In genomic region chr12:108563135-108563803, GRCh38 we compare ENCODE assay signal across 8 cellular contexts. TPM values are rescaled to one million over a fixed set of nuclear protein-coding genes. Genes with fewer than 3 reads are reported as not detected.
DNase-seq lines count a peak whose midpoint lies in the region; ATAC-seq and TF ChIP-seq lines count a peak whose summit lies in the region.

No MANE protein-coding gene starts in this region.

- DNase-seq in Calu3 (peak; percentile 91), LoVo (ENCODE audit: low spot score) (peak; percentile 93), RWPE2 (ENCODE audit: low spot score) (peak; percentile 85), fibroblast of villous mesenchyme (ENCODE audit: low read depth) (peak; percentile 92), neural progenitor cell (ENCODE audit: low spot score) (peak; percentile 85), stomach (peak; percentile 81)
- DNase-seq in activated effector memory CD4-positive, alpha-beta T cell treated with Interleukin-2 at 50 U/mL for 16 hours: peak; percentile 80

- H3K36me3 ChIP-seq in RWPE2 (ENCODE audit: low read depth) (peaks cover 51% of the 10 kb centered on the region), neural progenitor cell (peaks cover 6% of the 10 kb centered on the region), stomach (peaks cover 23 to 43% (median 42%) of the 10 kb centered on the region in 4 donors)

- CTCF ChIA-PET in Calu3 (lab: Charles Lee): interaction anchor here (1.3 kb wide), 1 partner anchor 55 kb away, joined by 7 read pairs; no protein-coding TSS in a partner anchor

- WGBS in stomach, 5 donors: 0 to 2% (median 1%) methylated on average over 14 of the region's 14 CpGs

- H3K9me3 ChIP-seq in RWPE2 (ENCODE audit: severe bottlenecking) (no peaks in the 10 kb centered on the region), neural progenitor cell (ENCODE audit: low read depth) (no peaks in the 10 kb centered on the region), stomach (no peaks in the 10 kb centered on the region)

- H3K9ac ChIP-seq in neural progenitor cell: peak overlapping the region; percentile 76

- TF ChIP-seq POLR2A in stomach (IDR thresholded peaks at IDR 0.05): no peak

- H3K9me3 Mint-ChIP-seq in Calu3 (ENCODE audit: low read depth, unreplicated experiment) (no peaks in the 10 kb centered on the region), neural progenitor cell (no peaks in the 10 kb centered on the region)

- H3K79me2 ChIP-seq in neural progenitor cell (ENCODE audit: low read depth): peaks cover 49% of the 10 kb centered on the region

- H3K4me2 ChIP-seq in neural progenitor cell: peak overlapping the region; percentile 89

- H3F3A ChIP-seq in neural progenitor cell (ENCODE audit: low read depth): peaks cover 9% of the 10 kb centered on the region

- TF ChIP-seq EP300 in stomach (IDR thresholded peaks at IDR 0.05): no peak

- H3K4me1 Mint-ChIP-seq in Calu3 (ENCODE audit: low read depth, unreplicated experiment) (peaks cover 14% of the 10 kb centered on the region), neural progenitor cell (peaks cover 28% of the 10 kb centered on the region)

- ATAC-seq in GM21723 (IDR thresholded peaks at IDR 0.05; ENCODE audit: unreplicated experiment): peak; percentile 44
- ATAC-seq in RWPE2 (ENCODE audit: low read depth): peak; percentile 64

- H3K4me3 Mint-ChIP-seq in Calu3 (ENCODE audit: low read depth, unreplicated experiment) (peak overlapping the region; percentile 92), neural progenitor cell (peak overlapping the region; percentile 100)

- peak overlapping the region; percentile 78 for H3K4me3 ChIP-seq in RWPE2 (ENCODE audit: severe bottlenecking)
- peak overlapping the region; percentile 82 for H3K4me3 ChIP-seq in fibroblast of villous mesenchyme (ENCODE audit: low read depth, low read length)
- peak overlapping the region; percentile 67 for H3K4me3 ChIP-seq in neural progenitor cell
- peak overlapping the region; percentile 88 to 99 (median 97) for H3K4me3 ChIP-seq in stomach

- H4K20me1 ChIP-seq in neural progenitor cell (ENCODE audit: low read depth): peaks cover 22% of the 10 kb centered on the region

- H3K27ac Mint-ChIP-seq in Calu3 (ENCODE audit: unreplicated experiment) (peak overlapping the region; percentile 75), neural progenitor cell (no peak overlapping the region)

- intact Hi-C loops in Calu3 (cut with micrococcal nuclease; ENCODE audit: unreplicated experiment): loop anchor here (1.0 to 10.0 kb wide), 6 partner anchors 55 to 529 kb away; partner anchors contain the start of gene ALKBH2
- intact Hi-C loops in stomach (cut with DNase I; ENCODE audit: low total_unique reads): loop anchor here (10.0 kb wide), 1 partner anchor 242 kb away; no protein-coding TSS in a partner anchor

- TF ChIP-seq CTCF in Calu3 (IDR thresholded peaks at IDR 0.05; ENCODE audit: unreplicated experiment) (peak; percentile 53), RWPE2 (IDR thresholded peaks at IDR 0.05; ENCODE audit: poor library complexity, severe bottlenecking) (peak; percentile 93), fibroblast of villous mesenchyme (IDR thresholded peaks at IDR 0.05; ENCODE audit: insufficient read depth, low read depth, low read length) (peak; percentile 91), neural progenitor cell (IDR thresholded peaks at IDR 0.05) (peak; percentile 82), stomach (IDR thresholded peaks at IDR 0.05) (peak in 5 of 7 experiments; percentile 62 to 89 (median 77))

- H3K4me1 ChIP-seq in RWPE2 (ENCODE audit: insufficient read depth, poor library complexity, severe bottlenecking) (peaks cover 6% of the 10 kb centered on the region), neural progenitor cell (peaks cover 6% of the 10 kb centered on the region), stomach (peaks cover 34 to 82% (median 64%) of the 10 kb centered on the region in 4 donors)

- H3K36me3 Mint-ChIP-seq in Calu3 (ENCODE audit: insufficient read depth, unreplicated experiment) (peaks cover 83% of the 10 kb centered on the region), neural progenitor cell (peaks cover 10% of the 10 kb centered on the region)

- H3K27me3 Mint-ChIP-seq in Calu3 (ENCODE audit: unreplicated experiment) (no peaks in the 10 kb centered on the region), neural progenitor cell (ENCODE audit: insufficient read depth, low read depth) (peaks cover 7% of the 10 kb centered on the region)

- H3K27ac ChIP-seq in RWPE2 (ENCODE audit: poor library complexity, severe bottlenecking) (peak overlapping the region; percentile 76), neural progenitor cell (peak overlapping the region; percentile 50), stomach (peak overlapping the region; percentile 87 to 96 (median 89))

- peak overlapping the region; percentile 77 for H2AFZ ChIP-seq in neural progenitor cell (replicated peaks)

- BruUV-seq in Calu3 (replicated peaks; lab: Mats Ljungman, UMichigan): TSS peak; percentile 54

- no peaks in the 10 kb centered on the region for H3K27me3 ChIP-seq in RWPE2 (ENCODE audit: insufficient read depth, poor library complexity, severe bottlenecking)
- H3K27me3 ChIP-seq in neural progenitor cell: no peaks in the 10 kb centered on the region
- H3K27me3 ChIP-seq in stomach: no peaks in the 10 kb centered on the region

RNA-seq across cellular contexts. Expression of gene ISCU, which starts 0.9 kb away (rescaled TPM):
- total RNA-seq in Calu3 (2022) (71.6 and 85.8 TPM in 2 replicates), fibroblast of villous mesenchyme (105 TPM in 2 replicates), neural progenitor cell (ENCODE audit: low replicate concordance) (78.9 TPM in 2 replicates), stomach (100 to 1,000 TPM in 3 of 5 donors, 10 to 100 TPM in 2; 83.3 to 251 (median 154) TPM)
- polyA plus RNA-seq in stomach: 100 to 1,000 TPM; 140 to 256 (median 177) TPM

RNA-seq across cellular contexts. Expression of gene SART3, which starts 2.3 kb away (rescaled TPM):
- total RNA-seq in Calu3 (2022) (91.7 and 98.7 TPM in 2 replicates), fibroblast of villous mesenchyme (41.2 and 59.2 TPM in 2 replicates), neural progenitor cell (ENCODE audit: low replicate concordance) (79.0 and 116 TPM in 2 replicates), stomach (100 to 1,000 TPM in 1 of 5 donors, 10 to 100 TPM in 4; 47.2 to 106 (median 56.2) TPM)
- 10 to 100 TPM; 11.7 to 12.4 (median 12.0) TPM for polyA plus RNA-seq in stomach

RNA-seq across cellular contexts. Expression of gene TMEM119, which starts 34.6 kb away (rescaled TPM):
- total RNA-seq in Calu3 (2022): not detected in 2 replicates
- 83.3 and 186 TPM in 2 replicates for total RNA-seq in fibroblast of villous mesenchyme
- 0.97 and 2.0 TPM in 2 replicates for total RNA-seq in neural progenitor cell (ENCODE audit: low replicate concordance)
- 10 to 100 TPM in 2 of 5 donors, under 1 TPM in 2, not detected in 1; 0.45 to 16.2 (median 6.0) TPM for total RNA-seq in stomach
- 10 to 100 TPM in 2 of 3 donors, 1 to 10 TPM in 1; 1.3 to 17.1 (median 14.8) TPM for polyA plus RNA-seq in stomach

RNA-seq across cellular contexts. Expression of gene FICD, which starts 48.2 kb away (rescaled TPM):
- total RNA-seq in Calu3 (2022) (14.3 and 15.4 TPM in 2 replicates), fibroblast of villous mesenchyme (8.1 and 9.9 TPM in 2 replicates), neural progenitor cell (ENCODE audit: low replicate concordance) (5.4 and 7.1 TPM in 2 replicates), stomach (10 to 100 TPM in 3 of 5 donors, 1 to 10 TPM in 2; 2.3 to 26.3 (median 14.2) TPM)
- 1 to 10 TPM; 1.2 to 3.7 (median 1.4) TPM for polyA plus RNA-seq in stomach

Comparison
In these comparisons a context has a peak if more than half of its experiments do, and no peak if none do; other contexts are left out.
1. Peak in every context shown above with its lines: DNase-seq, ATAC-seq, H3K4me3 ChIP-seq and H3K27ac ChIP-seq.